Comparison of ENCODE assay signal across 8 cellular contexts in the genomic region with DNA sequence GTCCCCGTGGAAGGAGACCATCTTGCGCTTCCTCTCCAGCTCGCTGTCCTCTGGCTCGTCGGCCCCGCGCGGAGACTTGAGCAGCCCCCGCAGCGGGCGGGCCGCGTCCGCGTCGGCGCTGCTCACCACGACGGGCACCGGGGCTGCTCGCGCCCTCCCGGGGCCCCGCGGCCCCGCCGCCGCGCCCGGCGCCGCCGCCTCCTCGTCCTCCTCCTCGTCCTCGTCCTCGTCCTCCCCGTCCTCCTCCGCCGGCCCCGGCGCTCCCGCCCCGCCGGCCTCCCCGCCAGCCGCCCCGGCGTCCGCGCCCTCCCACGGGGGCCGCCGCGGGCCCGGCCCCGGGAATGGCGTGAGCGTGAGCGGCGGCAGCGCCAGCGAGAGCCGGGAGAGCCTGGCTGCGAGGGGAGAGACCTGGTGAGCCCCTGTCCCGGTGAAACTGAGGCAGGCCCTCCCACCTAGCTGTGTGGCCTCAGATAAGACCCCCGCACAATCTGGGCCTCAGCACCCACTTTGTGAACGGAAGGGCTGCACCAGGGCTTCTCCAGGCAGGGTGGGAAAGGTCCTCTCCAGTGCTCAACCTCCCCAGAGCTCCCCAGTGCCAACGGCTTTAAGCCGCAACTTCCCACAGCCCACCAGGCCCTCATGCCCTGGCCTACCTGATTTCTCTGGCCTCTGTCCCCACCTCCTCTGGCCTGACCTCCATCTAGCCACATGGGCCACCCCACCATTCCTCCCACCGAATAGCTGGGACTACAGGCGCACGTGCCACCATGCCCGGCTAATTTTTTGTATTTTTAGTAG. TPM values are rescaled to one million over a fixed set of nuclear protein-coding genes. Genes with fewer than 3 reads are reported as not detected.
DNase-seq lines count a peak whose midpoint lies in the region; ATAC-seq, FAIRE-seq and TF ChIP-seq lines count a peak whose summit lies in the region.

No MANE protein-coding gene starts in this region.

- intact Hi-C loops in K562 (cut with micrococcal nuclease) (loop anchor here (10.0 kb wide), 1 partner anchor 99 kb away; a partner anchor contains a TSS), lower lobe of right lung (cut with DNase I) (no loop called here), posterior cingulate gyrus (cut with DNase I) (no loop called here)

- TF ChIP-seq RAD21 in K562 (CRISPR knock-in tag; conservative IDR thresholded peaks at IDR 0.05 in 1 of 2, IDR thresholded peaks at IDR 0.05 in 1 of 2): no peak

- H3K9me3 Mint-ChIP-seq in stimulated activated naive CD8-positive, alpha-beta T cell treated with anti-CD3 and anti-CD28 coated beads, Interleukin-15, Interleukin-2, amounts not matched to agents 100 ng/mL and 50 ng/mL, for 24 hours: no peaks in the 10 kb centered on the region

- peaks cover 37% of the 10 kb centered on the region for H3K4me1 Mint-ChIP-seq in stimulated activated naive CD8-positive, alpha-beta T cell treated with anti-CD3 and anti-CD28 coated beads, Interleukin-15, Interleukin-2, amounts not matched to agents 100 ng/mL and 50 ng/mL, for 24 hours (ENCODE audit: low read depth)

- no peak; the same call in 1 of the 2 replicates for TF ChIP-seq POLR2A in K562 (conservative IDR thresholded peaks at IDR 0.05)

- peaks cover 34 to 69% of the 10 kb centered on the region in 2 experiments for H3K4me1 ChIP-seq in K562 (replicated peaks in 1 of 2; ENCODE audit: control insufficient read depth in 2 of 2, insufficient read depth in 2 of 2, low read length in 2 of 2)
- H3K4me1 ChIP-seq in lower lobe of right lung: peaks cover 50% of the 10 kb centered on the region

- 0 out of 2 replicates have a peak, but pooled peaks cover 4% of the 10 kb centered on the region for H4K20me1 ChIP-seq in K562 (replicated peaks; ENCODE audit: control insufficient read depth, insufficient read depth, low read length)

- H2AFZ ChIP-seq in K562 (ENCODE audit: low read depth, low read length): peak overlapping the region; percentile 91

- TF ChIP-seq EP300 in K562 (IDR thresholded peaks at IDR 0.05; ENCODE audit: low read length): no peak

- H3K27me3 Mint-ChIP-seq in stimulated activated naive CD8-positive, alpha-beta T cell treated with anti-CD3 and anti-CD28 coated beads, Interleukin-15, Interleukin-2, amounts not matched to agents 100 ng/mL and 50 ng/mL, for 24 hours: peaks cover 40% of the 10 kb centered on the region

- H3K4me3 ChIP-seq in K562 (peak overlapping the region; percentile 63), lower lobe of right lung (peak overlapping the region; percentile 56)

- peaks cover 6% of the 10 kb centered on the region; the same call in 2 of the 3 replicates for H3K79me2 ChIP-seq in K562 (ENCODE audit: control insufficient read depth, insufficient read depth, low read length)

- H3K27ac ChIP-seq in K562 (ENCODE audit: extremely low read depth, low read depth, low read length): peak overlapping the region; percentile 86
- peak overlapping the region; percentile 68 for H3K27ac ChIP-seq in lower lobe of right lung

- peak overlapping the region; percentile 93 for H3K4me2 ChIP-seq in K562 (ENCODE audit: insufficient read depth, low read length)

- FAIRE-seq in K562 (lab: Jason Lieb, UNC) (no peak), HTR-8/SVneo (lab: Jason Lieb, UNC) (no peak)

- no peaks in the 10 kb centered on the region for H3K36me3 Mint-ChIP-seq in stimulated activated naive CD8-positive, alpha-beta T cell treated with anti-CD3 and anti-CD28 coated beads, Interleukin-15, Interleukin-2, amounts not matched to agents 100 ng/mL and 50 ng/mL, for 24 hours (ENCODE audit: low read depth)

- peaks cover 5% of the 10 kb centered on the region; the same call in 1 of the 3 replicates for H3K36me3 ChIP-seq in K562 (ENCODE audit: control insufficient read depth, insufficient read depth, low read length)
- no peaks in the 10 kb centered on the region for H3K36me3 ChIP-seq in lower lobe of right lung

- ATAC-seq in stimulated activated naive CD8-positive, alpha-beta T cell treated with anti-CD3 and anti-CD28 coated beads, Interleukin-15, Interleukin-2, amounts not matched to agents 100 U/mL and 50 U/mL, for 24 hours: no peak
- ATAC-seq in K562: peak; percentile 1
- ATAC-seq in lower lobe of right lung: peak; percentile 0 to 7
- no peak for ATAC-seq in HG02623 (IDR thresholded peaks at IDR 0.05; ENCODE audit: unreplicated experiment)

- H3K9ac ChIP-seq in K562 (ENCODE audit: insufficient read depth in 1 of 2, low read depth in 2 of 2, low read length in 2 of 2): peak overlapping the region; percentile 70 to 89; a peak in 3 of 4 replicates

- POLR2A ChIA-PET in K562 (lab: Yijun Ruan, JAX): interaction anchor here (0.5 to 1.9 kb wide), 5 partner anchors 12 to 994 kb away, joined by 3 to 7 read pairs (median 3); a partner anchor contains a TSS

- no peaks in the 10 kb centered on the region for H3K9me1 ChIP-seq in K562 (ENCODE audit: control insufficient read depth, insufficient read depth, low read length)

- CTCF ChIA-PET in K562 (lab: Yijun Ruan, JAX; ENCODE audit: low intra/inter-chr PET ratio): interaction anchor here (0.6 to 0.7 kb wide), 2 partner anchors 60 to 142 kb away, joined by 3 to 7 read pairs; no protein-coding TSS in a partner anchor

- H3K27ac Mint-ChIP-seq in stimulated activated naive CD8-positive, alpha-beta T cell treated with anti-CD3 and anti-CD28 coated beads, Interleukin-15, Interleukin-2, amounts not matched to agents 100 ng/mL and 50 ng/mL, for 24 hours: no peak overlapping the region

- H3K4me3 Mint-ChIP-seq in stimulated activated naive CD8-positive, alpha-beta T cell treated with anti-CD3 and anti-CD28 coated beads, Interleukin-15, Interleukin-2, amounts not matched to agents 100 ng/mL and 50 ng/mL, for 24 hours: peak overlapping the region; percentile 60

- WGBS in K562 (ENCODE audit: insufficient coverage, low coverage, missing lambda C conversion rate): 18% methylated on average over 30 of the region's 74 CpGs

- DNase-seq in stimulated activated naive CD8-positive, alpha-beta T cell treated with anti-CD3 and anti-CD28 coated beads, Interleukin-15, Interleukin-2, amounts not matched to agents 100 U/mL and 50 U/mL, for 24 hours: no peak
- peak in 2 of 4 experiments; percentile 57 to 58 for DNase-seq in K562 (ENCODE audit: extremely low read depth in 1 of 4, low spot score in 3 of 4)
- no peak for DNase-seq in lower lobe of right lung
- no peak for DNase-seq in HTR-8/SVneo (ENCODE audit: insufficient read length, low spot score)
- DNase-seq in NCI-H345 (lab: John Stamatoyannopoulos, UW): no peak
- no peak for DNase-seq in posterior cingulate gyrus

- BruUV-seq in K562 (replicated peaks; lab: Mats Ljungman, UMichigan): no TSS peak

- H3K9me3 ChIP-seq in K562 (replicated peaks; ENCODE audit: control insufficient read depth, insufficient read depth, low read depth, low read length): no peaks in the 10 kb centered on the region
- no peaks in the 10 kb centered on the region for H3K9me3 ChIP-seq in lower lobe of right lung

- H3K27me3 ChIP-seq in K562 (ENCODE audit: control insufficient read depth in 2 of 2, insufficient read depth in 2 of 2, low read length in 2 of 2) (no peaks in the 10 kb centered on the region), lower lobe of right lung (ENCODE audit: low read depth) (peaks cover 19% of the 10 kb centered on the region)

- no peak for TF ChIP-seq CTCF in K562 (IDR thresholded peaks at IDR 0.05 in 2 of 3, conservative IDR thresholded peaks at IDR 0.05 in 1 of 3; ENCODE audit: insufficient read depth in 2 of 3, low read depth in 1 of 3, low read length in 3 of 3)
- TF ChIP-seq CTCF in lower lobe of right lung (IDR thresholded peaks at IDR 0.05): no peak

- in situ Hi-C loops in K562 (cut with MboI): no loop called here

RNA-seq across cellular contexts. Expression of a gene that starts 17.7 kb away (rescaled TPM):
- total RNA-seq in K562 (2011; cell fraction: chromatin; rRNA removed; ENCODE audit: low replicate concordance): 1.5 and 3.5 TPM in 2 replicates
- 3.8 and 4.1 TPM in 2 replicates for total RNA-seq in K562 (2011; cell fraction: nucleolus; rRNA removed)
- total RNA-seq in K562 (2011; cell fraction: nucleoplasm; rRNA removed): 1.5 and 2.4 TPM in 2 replicates
- total RNA-seq in K562 (2014; rRNA removed) (4.9 and 5.1 TPM in 2 replicates), K562 (2014; rRNA removed; fragmentation: Illumina TruSeq; extraction: Trizol) (0.45 and 0.76 TPM in 2 replicates), K562 (2015; rRNA removed; fragmentation: Illumina TruSeq; extraction: Trizol) (2.0 and 2.5 TPM in 2 replicates), K562 (2021) (10.2 and 12.3 TPM in 2 replicates), lower lobe of right lung (7.1 TPM)
- polyA plus RNA-seq in K562 (2011; rRNA removed) (0.35 and 0.66 TPM in 2 replicates), K562 (2014; fragmentation: Illumina TruSeq; extraction: Trizol) (1.1 and 2.1 TPM in 2 replicates), K562 (2014; fragmentation: Nextera tagmentation; extraction: Ambion mirVana) (not detected), K562 (2014; rRNA removed) (2.8 and 3.3 TPM in 2 replicates)
- 0.53 and 1.7 TPM in 2 replicates for polyA plus RNA-seq in K562 (2011; cell fraction: cytosol; rRNA removed)
- 1.5 and 2.7 TPM in 2 replicates for polyA plus RNA-seq in K562 (2011; cell fraction: nucleus; rRNA removed)
- polyA plus RNA-seq in K562 (2012): 3.7 and 4.7 TPM in 2 replicates
- 0.14 and 0.15 TPM in 2 replicates for polyA minus RNA-seq in K562 (2011; rRNA and poly(A)+ RNA removed)
- 2.3 and 3.2 TPM in 2 replicates for polyA minus RNA-seq in K562 (2011; cell fraction: cytosol; rRNA and poly(A)+ RNA removed)
- polyA minus RNA-seq in K562 (2011; cell fraction: nucleus; rRNA and poly(A)+ RNA removed): 1.1 and 1.2 TPM in 2 replicates

RNA-seq across cellular contexts. Expression of a gene that starts 24.7 kb away (rescaled TPM):
- total RNA-seq in K562 (2011; cell fraction: chromatin; rRNA removed; ENCODE audit: low replicate concordance): 79.5 and 196 TPM in 2 replicates
- total RNA-seq in K562 (2011; cell fraction: nucleolus; rRNA removed): 87.7 and 88.8 TPM in 2 replicates
- total RNA-seq in K562 (2011; cell fraction: nucleoplasm; rRNA removed): 87.0 and 108 TPM in 2 replicates
- total RNA-seq in K562 (2014; rRNA removed): 31.8 and 34.9 TPM in 2 replicates
- total RNA-seq in K562 (2014; rRNA removed; fragmentation: Illumina TruSeq; extraction: Trizol): 14.7 and 15.9 TPM in 2 replicates
- 19.3 and 20.3 TPM in 2 replicates for total RNA-seq in K562 (2015; rRNA removed; fragmentation: Illumina TruSeq; extraction: Trizol)
- 37.8 and 43.8 TPM in 2 replicates for total RNA-seq in K562 (2021)
- polyA plus RNA-seq in K562 (2011; rRNA removed): 23.8 and 34.3 TPM in 2 replicates
- 28.3 and 30.8 TPM in 2 replicates for polyA plus RNA-seq in K562 (2011; cell fraction: cytosol; rRNA removed)
- polyA plus RNA-seq in K562 (2011; cell fraction: nucleus; rRNA removed): 96.2 and 120 TPM in 2 replicates
- 34.7 and 66.7 TPM in 2 replicates for polyA plus RNA-seq in K562 (2012)
- polyA plus RNA-seq in K562 (2014; fragmentation: Illumina TruSeq; extraction: Trizol): 31.5 and 33.7 TPM in 2 replicates
- polyA plus RNA-seq in K562 (2014; fragmentation: Nextera tagmentation; extraction: Ambion mirVana): 1 to 10 TPM; 1.8 to 4.0 TPM
- 38.1 and 45.2 TPM in 2 replicates for polyA plus RNA-seq in K562 (2014; rRNA removed)
- 22.5 and 23.2 TPM in 2 replicates for polyA minus RNA-seq in K562 (2011; rRNA and poly(A)+ RNA removed)
- 13.0 and 20.7 TPM in 2 replicates for polyA minus RNA-seq in K562 (2011; cell fraction: cytosol; rRNA and poly(A)+ RNA removed)
- polyA minus RNA-seq in K562 (2011; cell fraction: nucleus; rRNA and poly(A)+ RNA removed): 33.0 and 46.9 TPM in 2 replicates
- total RNA-seq in lower lobe of right lung: 75.2 TPM

RNA-seq across cellular contexts. Expression of a gene that starts 38.5 kb away (rescaled TPM):
- 5.6 and 11.8 TPM in 2 replicates for total RNA-seq in K562 (2011; cell fraction: chromatin; rRNA removed; ENCODE audit: low replicate concordance)
- 6.8 and 8.0 TPM in 2 replicates for total RNA-seq in K562 (2011; cell fraction: nucleolus; rRNA removed)
- total RNA-seq in K562 (2011; cell fraction: nucleoplasm; rRNA removed): 6.1 and 6.6 TPM in 2 replicates
- 0.18 and 0.41 TPM in 2 replicates for total RNA-seq in K562 (2014; rRNA removed)
- 0.45 and 0.47 TPM in 2 replicates for total RNA-seq in K562 (2014; rRNA removed; fragmentation: Illumina TruSeq; extraction: Trizol)
- 0.76 and 0.94 TPM in 2 replicates for total RNA-seq in K562 (2015; rRNA removed; fragmentation: Illumina TruSeq; extraction: Trizol)
- 1.4 and 1.6 TPM in 2 replicates for total RNA-seq in K562 (2021)
- 0.54 and 0.74 TPM in 2 replicates for polyA plus RNA-seq in K562 (2011; rRNA removed)
- 0.37 and 0.38 TPM in 2 replicates for polyA plus RNA-seq in K562 (2011; cell fraction: cytosol; rRNA removed)
- polyA plus RNA-seq in K562 (2011; cell fraction: nucleus; rRNA removed): 2.4 and 2.6 TPM in 2 replicates
- polyA plus RNA-seq in K562 (2012): 0.52 and 0.83 TPM in 2 replicates
- 0.46 and 0.49 TPM in 2 replicates for polyA plus RNA-seq in K562 (2014; fragmentation: Illumina TruSeq; extraction: Trizol)
- under 1 TPM; 0.15 to 0.38 TPM for polyA plus RNA-seq in K562 (2014; fragmentation: Nextera tagmentation; extraction: Ambion mirVana)
- polyA plus RNA-seq in K562 (2014; rRNA removed): 0.59 and 1.2 TPM in 2 replicates
- 0.91 and 1.2 TPM in 2 replicates for polyA minus RNA-seq in K562 (2011; rRNA and poly(A)+ RNA removed)
- 1.0 and 1.3 TPM in 2 replicates for polyA minus RNA-seq in K562 (2011; cell fraction: cytosol; rRNA and poly(A)+ RNA removed)
- polyA minus RNA-seq in K562 (2011; cell fraction: nucleus; rRNA and poly(A)+ RNA removed): 0.89 and 1.3 TPM in 2 replicates
- total RNA-seq in lower lobe of right lung: 0.71 TPM

RNA-seq across cellular contexts. Expression of a gene that starts 48.1 kb away (rescaled TPM):
- 26.3 and 57.2 TPM in 2 replicates for total RNA-seq in K562 (2011; cell fraction: chromatin; rRNA removed; ENCODE audit: low replicate concordance)
- 42.0 and 43.3 TPM in 2 replicates for total RNA-seq in K562 (2011; cell fraction: nucleolus; rRNA removed)
- total RNA-seq in K562 (2011; cell fraction: nucleoplasm; rRNA removed): 29.6 and 33.7 TPM in 2 replicates
- total RNA-seq in K562 (2014; rRNA removed): 44.0 and 48.7 TPM in 2 replicates
- 20.4 and 21.2 TPM in 2 replicates for total RNA-seq in K562 (2014; rRNA removed; fragmentation: Illumina TruSeq; extraction: Trizol)
- total RNA-seq in K562 (2015; rRNA removed; fragmentation: Illumina TruSeq; extraction: Trizol): 47.2 and 50.6 TPM in 2 replicates
- 87.2 and 88.2 TPM in 2 replicates for total RNA-seq in K562 (2021)
- polyA plus RNA-seq in K562 (2011; rRNA removed): 22.2 and 22.4 TPM in 2 replicates
- polyA plus RNA-seq in K562 (2011; cell fraction: cytosol; rRNA removed): 20.0 and 52.3 TPM in 2 replicates
- 13.5 and 20.7 TPM in 2 replicates for polyA plus RNA-seq in K562 (2011; cell fraction: nucleus; rRNA removed)
- 26.6 and 47.2 TPM in 2 replicates for polyA plus RNA-seq in K562 (2012)
- 24.5 and 44.3 TPM in 2 replicates for polyA plus RNA-seq in K562 (2014; fragmentation: Illumina TruSeq; extraction: Trizol)
- polyA plus RNA-seq in K562 (2014; fragmentation: Nextera tagmentation; extraction: Ambion mirVana): 1 to 10 TPM; 1.5 to 2.6 TPM
- polyA plus RNA-seq in K562 (2014; rRNA removed): 51.4 and 55.4 TPM in 2 replicates
- polyA minus RNA-seq in K562 (2011; rRNA and poly(A)+ RNA removed): 11.4 and 14.9 TPM in 2 replicates
- polyA minus RNA-seq in K562 (2011; cell fraction: cytosol; rRNA and poly(A)+ RNA removed): 25.1 and 33.2 TPM in 2 replicates
- polyA minus RNA-seq in K562 (2011; cell fraction: nucleus; rRNA and poly(A)+ RNA removed): 12.3 and 17.1 TPM in 2 replicates
- 25.8 TPM for total RNA-seq in lower lobe of right lung

RNA-seq across cellular contexts. Expression of a gene that starts 58.1 kb away (rescaled TPM):
- not detected in 2 replicates for total RNA-seq in K562 (2011; cell fraction: chromatin; rRNA removed; ENCODE audit: low replicate concordance)
- total RNA-seq in K562 (2011; cell fraction: nucleolus; rRNA removed): not detected in 2 replicates
- total RNA-seq in K562 (2011; cell fraction: nucleoplasm; rRNA removed): 0.37 TPM in 1 of 2 replicates, not detected in the other
- total RNA-seq in K562 (2014; rRNA removed): 0.37 and 0.54 TPM in 2 replicates
- 0.22 TPM in 1 of 2 replicates, not detected in the other for total RNA-seq in K562 (2014; rRNA removed; fragmentation: Illumina TruSeq; extraction: Trizol)
- total RNA-seq in K562 (2015; rRNA removed; fragmentation: Illumina TruSeq; extraction: Trizol): 0.26 TPM in 1 of 2 replicates, not detected in the other
- 0.42 and 0.62 TPM in 2 replicates for total RNA-seq in K562 (2021)
- polyA plus RNA-seq in K562 (2011; rRNA removed): 0.38 and 0.46 TPM in 2 replicates
- polyA plus RNA-seq in K562 (2011; cell fraction: cytosol; rRNA removed): 0.37 and 1.5 TPM in 2 replicates
- 0.10 and 0.14 TPM in 2 replicates for polyA plus RNA-seq in K562 (2011; cell fraction: nucleus; rRNA removed)
- polyA plus RNA-seq in K562 (2012): 0.53 and 1.2 TPM in 2 replicates
- polyA plus RNA-seq in K562 (2014; fragmentation: Illumina TruSeq; extraction: Trizol): 0.09 and 0.28 TPM in 2 replicates
- polyA plus RNA-seq in K562 (2014; fragmentation: Nextera tagmentation; extraction: Ambion mirVana): under 1 TPM in 1 of 2 experiments, not detected in 1; 0.14 TPM
- 0.11 and 0.32 TPM in 2 replicates for polyA plus RNA-seq in K562 (2014; rRNA removed)
- polyA minus RNA-seq in K562 (2011; rRNA and poly(A)+ RNA removed): 0.30 TPM in 1 of 2 replicates, not detected in the other
- not detected in 2 replicates for polyA minus RNA-seq in K562 (2011; cell fraction: cytosol; rRNA and poly(A)+ RNA removed)
- not detected in 2 replicates for polyA minus RNA-seq in K562 (2011; cell fraction: nucleus; rRNA and poly(A)+ RNA removed)
- total RNA-seq in lower lobe of right lung: 14.4 TPM

Comparison
In these comparisons a context has a peak if more than half of its experiments do, and no peak if none do; other contexts are left out.
1. ATAC-seq: peak in K562 (single experiment) and lower lobe of right lung (2 of 2); none in stimulated activated naive CD8-positive, alpha-beta T cell treated with anti-CD3 and anti-CD28 coated beads, Interleukin-15, Interleukin-2, amounts not matched to agents 100 U/mL and 50 U/mL, for 24 hours (single experiment) and HG02623 (single experiment).